In the genomic region with DNA sequence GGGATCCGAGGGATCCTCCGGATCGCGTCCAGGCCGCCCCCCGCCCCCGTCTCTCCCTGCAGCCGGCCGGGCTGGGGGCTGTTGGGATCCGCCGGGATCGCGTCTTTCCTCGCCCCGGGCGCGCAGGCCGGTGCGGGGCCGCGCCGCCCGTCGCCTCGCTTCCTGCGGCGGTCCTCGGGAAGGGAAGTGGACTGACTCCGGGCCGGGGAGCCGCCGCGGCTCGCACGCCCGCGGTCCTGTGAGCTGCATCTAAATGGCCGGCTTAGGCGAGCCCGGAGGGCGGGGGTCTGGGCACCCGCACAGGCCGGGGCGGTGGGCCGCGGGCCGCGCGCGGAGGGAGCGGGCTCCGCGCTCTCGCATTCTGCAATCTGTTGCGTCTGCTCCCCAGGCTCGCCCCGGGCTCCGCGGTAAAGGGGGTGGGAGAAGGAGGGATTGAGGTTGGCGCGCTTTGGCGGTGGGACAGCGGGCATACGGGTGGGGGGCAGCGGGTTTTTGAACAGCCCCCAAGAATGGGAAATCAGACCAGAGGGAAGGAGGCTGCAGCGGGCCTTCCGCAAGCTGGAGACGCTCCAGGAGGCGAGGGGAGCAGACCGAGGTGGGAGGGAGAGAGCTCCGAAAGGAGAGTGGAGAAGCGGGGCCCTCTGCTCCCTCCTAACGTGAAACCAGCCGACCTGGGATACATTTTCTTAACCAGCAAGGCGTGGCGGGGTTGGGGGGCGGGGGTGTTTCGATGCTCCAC, we compare ENCODE assay signal across 10 cellular contexts. TPM values are rescaled to one million over a fixed set of nuclear protein-coding genes. Genes with fewer than 3 reads are reported as not detected.
DNase-seq lines count a peak whose midpoint lies in the region; ATAC-seq and TF ChIP-seq lines count a peak whose summit lies in the region.
"Had no signal": no experiment of that assay in that cellular context is flagged by ENCODE, and none has a peak within 500 bp of the region (broad histone marks: within the 10 kb centered on the region; RNA-seq: fewer than 3 reads in every experiment).

No MANE protein-coding gene starts in this region.

- H3K9me3 Mint-ChIP-seq in activated naive CD8-positive, alpha-beta T cell treated with anti-CD3 and anti-CD28 coated beads for 36 hours = no peaks in the 10 kb centered on the region

- H3K36me3 ChIP-seq in spleen (no peaks in the 10 kb centered on the region), SJCRH30 (no peaks in the 10 kb centered on the region)
- H3K36me3 ChIP-seq: neutrophil had no signal

- H3K4me1 ChIP-seq in spleen = peaks cover 27 to 46% (median 39%) of the 10 kb centered on the region in 6 donors
- H3K4me1 ChIP-seq in SJCRH30 = no peaks in the 10 kb centered on the region

- H3K9me3 ChIP-seq in spleen (no peaks in the 10 kb centered on the region), SJCRH30 (replicated peaks) (no peaks in the 10 kb centered on the region)
- H3K9me3 ChIP-seq: neutrophil had no signal

- no peak for TF ChIP-seq POLR2A in spleen (IDR thresholded peaks at IDR 0.05)

- no peak overlapping the region for H3K27ac Mint-ChIP-seq in activated naive CD8-positive, alpha-beta T cell treated with anti-CD3 and anti-CD28 coated beads for 36 hours

- H3K27me3 ChIP-seq in spleen (replicated peaks in 1 of 7) (peaks cover 8 to 99% (median 79%) of the 10 kb centered on the region in 7 donors), SJCRH30 (peaks cover 12% of the 10 kb centered on the region; the same call in 1 of the 2 replicates)

- H3K27me3 Mint-ChIP-seq in activated naive CD8-positive, alpha-beta T cell treated with anti-CD3 and anti-CD28 coated beads for 36 hours = peaks cover 87% of the 10 kb centered on the region

- 2 to 4% (median 3%) methylated on average over 32 to 78 of the region's 78 CpGs for WGBS in spleen, 5 donors

- no peak for TF ChIP-seq CTCF in spleen (IDR thresholded peaks at IDR 0.05 in 8 of 11, conservative IDR thresholded peaks at IDR 0.05 in 3 of 11)

- DNase-seq in NCI-H1417 (lab: John Stamatoyannopoulos, UW) = peak in 2 of 3 experiments; percentile 53 to 58
- DNase-seq in NCI-H1417 treated with DMSO at 0.1 percent for 48 hours (lab: John Stamatoyannopoulos, UW) = no peak
- no peak for DNase-seq in activated naive CD8-positive, alpha-beta T cell treated with anti-CD3 and anti-CD28 coated beads for 36 hours
- peak; percentile 46 for DNase-seq in iPS-NIHi11 (ENCODE audit: low spot score)
- no peak for DNase-seq in spleen
- DNase-seq in stimulated activated CD8-positive, alpha-beta memory T cell treated with anti-CD3 and anti-CD28 coated beads, Interleukin-4, amount 100 ng/mL, for 48 hours = no peak
- no peak for DNase-seq in SJCRH30
- DNase-seq: activated CD4-positive, CD25-positive, alpha-beta regulatory T cell treated with anti-CD3 and anti-CD28 coated beads, Interleukin-2, amount 50 U/mL, for 72 hours had no signal

- H3K4me3 ChIP-seq in spleen (peak overlapping the region in 7 of 8 donors; percentile 42 to 69 (median 48)), SJCRH30 (no peak overlapping the region)

- H3K4me1 Mint-ChIP-seq in activated naive CD8-positive, alpha-beta T cell treated with anti-CD3 and anti-CD28 coated beads for 36 hours = peaks cover 2% of the 10 kb centered on the region

- H3K27ac ChIP-seq in spleen (no peak overlapping the region), SJCRH30 (no peak overlapping the region)
- H3K27ac ChIP-seq: neutrophil had no signal

- ATAC-seq in GM21717 (IDR thresholded peaks at IDR 0.05; ENCODE audit: unreplicated experiment) = no peak

- H3K4me3 Mint-ChIP-seq in activated naive CD8-positive, alpha-beta T cell treated with anti-CD3 and anti-CD28 coated beads for 36 hours = peak overlapping the region; percentile 27

- H3K36me3 Mint-ChIP-seq in activated naive CD8-positive, alpha-beta T cell treated with anti-CD3 and anti-CD28 coated beads for 36 hours = no peaks in the 10 kb centered on the region

- intact Hi-C loops in spleen (cut with DNase I; ENCODE audit: low total_unique reads) = no loop called here

RNA-seq across cellular contexts. Expression of a gene that starts 2.2 kb away (rescaled TPM):
- total RNA-seq in activated naive CD8-positive, alpha-beta T cell treated with anti-CD3 and anti-CD28 coated beads for 36 hours = under 1 TPM in 1 of 2 experiments, not detected in 1; 0.06 TPM
- total RNA-seq in spleen = under 1 TPM; 0.09 to 0.79 (median 0.28) TPM
- polyA plus RNA-seq in spleen = under 1 TPM; 0.09 to 0.22 (median 0.17) TPM
- total RNA-seq in SJCRH30 (2014; rRNA removed; shearing (Covaris generic)) = not detected in 2 replicates

Comparison
In these comparisons a context has a peak if more than half of its experiments do, and no peak if none do; other contexts are left out.
1. DNase-seq: peak in NCI-H1417 (2 of 3) and iPS-NIHi11 (single experiment); none in NCI-H1417 treated with DMSO at 0.1 percent for 48 hours (single experiment), activated naive CD8-positive, alpha-beta T cell treated with anti-CD3 and anti-CD28 coated beads for 36 hours (single experiment), spleen (single experiment), stimulated activated CD8-positive, alpha-beta memory T cell treated with anti-CD3 and anti-CD28 coated beads, Interleukin-4, amount 100 ng/mL, for 48 hours (single experiment) and SJCRH30 (0 of 2).